Comparison of ENCODE assay signal across 19 cellular contexts in genomic region chr7:38541440-38541839, GRCh38.
DNase-seq lines count a peak whose midpoint lies in the region; ATAC-seq and TF ChIP-seq lines count a peak whose summit lies in the region.
"Had no signal": no experiment of that assay in that cellular context is flagged by ENCODE, and none has a peak within 500 bp of the region (broad histone marks: within the 10 kb centered on the region; RNA-seq: fewer than 3 reads in every experiment).

No MANE protein-coding gene starts in this region.

- H3K4me3 ChIP-seq in MG63 (no peak overlapping the region), BE2C (ENCODE audit: low read depth, low read length) (no peak overlapping the region)
- H3K4me3 ChIP-seq: Peyer's patch had no signal

- CTCF ChIA-PET in activated CD4-positive, alpha-beta memory T cell treated with anti-CD3 and anti-CD28 coated beads for 36 hours (lab: Charles Lee) = interaction anchor here (1.5 kb wide), 1 partner anchor 143 kb away, joined by 3 read pairs; no protein-coding TSS in a partner anchor

- H3K9me3 ChIP-seq in MG63 (no peaks in the 10 kb centered on the region), BE2C (no peaks in the 10 kb centered on the region)
- H3K9me3 ChIP-seq: Peyer's patch had no signal

- no peaks in the 10 kb centered on the region for H3K36me3 ChIP-seq in MG63
- no peaks in the 10 kb centered on the region for H3K36me3 ChIP-seq in BE2C
- H3K36me3 ChIP-seq: Peyer's patch had no signal

- no peaks in the 10 kb centered on the region for H3K27me3 ChIP-seq in MG63
- H3K27me3 ChIP-seq in BE2C = no peaks in the 10 kb centered on the region
- H3K27me3 ChIP-seq: Peyer's patch had no signal

- H3K4me1 Mint-ChIP-seq in activated CD4-positive, alpha-beta memory T cell treated with anti-CD3 and anti-CD28 coated beads for 36 hours (ENCODE audit: low read depth) = peaks cover 6% of the 10 kb centered on the region
- H3K4me1 Mint-ChIP-seq: CD4-positive, CD25-positive, alpha-beta regulatory T cell had no signal

- H3K9me3 Mint-ChIP-seq in activated CD4-positive, alpha-beta memory T cell treated with anti-CD3 and anti-CD28 coated beads for 36 hours = no peaks in the 10 kb centered on the region
- H3K9me3 Mint-ChIP-seq: CD4-positive, CD25-positive, alpha-beta regulatory T cell; H9; T-helper 1 cell treated with Interleukin-12 subunit alpha and Interleukin-12 subunit beta and Interleukin-4 antibody, amounts not matched to agents 30 μg/mL and 1 μg/mL, for 36 hours had no signal

- TF ChIP-seq CTCF in BE2C (IDR thresholded peaks at IDR 0.05; ENCODE audit: low read depth, low read length) = no peak

- H3K4me1 ChIP-seq in BE2C = no peaks in the 10 kb centered on the region
- H3K4me1 ChIP-seq: Peyer's patch had no signal

- no peak overlapping the region for H3K27ac Mint-ChIP-seq in activated CD4-positive, alpha-beta memory T cell treated with anti-CD3 and anti-CD28 coated beads for 36 hours
- H3K27ac Mint-ChIP-seq: H9; T-helper 1 cell treated with Interleukin-12 subunit alpha and Interleukin-12 subunit beta and Interleukin-4 antibody, amounts not matched to agents 30 μg/mL and 1 μg/mL, for 36 hours had no signal

- POLR2A ChIA-PET in activated CD4-positive, alpha-beta memory T cell treated with anti-CD3 and anti-CD28 coated beads for 36 hours (lab: Charles Lee) = no interaction called here

- H3K4me3 Mint-ChIP-seq in activated CD4-positive, alpha-beta memory T cell treated with anti-CD3 and anti-CD28 coated beads for 36 hours = no peak overlapping the region
- H3K4me3 Mint-ChIP-seq: CD4-positive, CD25-positive, alpha-beta regulatory T cell; H9; T-helper 1 cell treated with Interleukin-12 subunit alpha and Interleukin-12 subunit beta and Interleukin-4 antibody, amounts not matched to agents 30 μg/mL and 1 μg/mL, for 36 hours had no signal

- intact Hi-C loops in left colon (cut with DNase I, micrococcal nuclease) = no loop called here
- intact Hi-C loops in activated CD4-positive, alpha-beta memory T cell treated with anti-CD3 and anti-CD28 coated beads for 36 hours (cut with micrococcal nuclease) = no loop called here

- DNase-seq in DMS153 treated with DMSO at 0.1 percent for 48 hours (lab: John Stamatoyannopoulos, UW; ENCODE audit: unreplicated experiment) = peak; percentile 83
- DNase-seq in MG63 = peak; percentile 23
- DNase-seq in NCI-H345 (lab: John Stamatoyannopoulos, UW) = peak; percentile 48
- DNase-seq in left colon = no peak
- no peak for DNase-seq in activated CD4-positive, alpha-beta memory T cell treated with anti-CD3 and anti-CD28 coated beads for 36 hours
- DNase-seq in pons (ENCODE audit: low spot score) = no peak
- DNase-seq in BE2C = no peak
- DNase-seq: AML-193; Calu3; CD4-positive, CD25-positive, alpha-beta regulatory T cell; DND-41; H9; Karpas-422; NCI-H146; NCI-H526 treated with DMSO at 0.1 percent for 48 hours; Peyer's patch; SHP77 treated with DMSO at 0.1 percent for 48 hours had no signal

- no peaks in the 10 kb centered on the region for H3K27me3 Mint-ChIP-seq in activated CD4-positive, alpha-beta memory T cell treated with anti-CD3 and anti-CD28 coated beads for 36 hours

- ATAC-seq in left colon (peak; percentile 76), GM19324 (IDR thresholded peaks at IDR 0.05; ENCODE audit: low FRiP score, unreplicated experiment) (no peak)

- no peaks in the 10 kb centered on the region for H3K36me3 Mint-ChIP-seq in activated CD4-positive, alpha-beta memory T cell treated with anti-CD3 and anti-CD28 coated beads for 36 hours
- H3K36me3 Mint-ChIP-seq: CD4-positive, CD25-positive, alpha-beta regulatory T cell had no signal

Comparison
In these comparisons a context has a peak if more than half of its experiments do, and no peak if none do; other contexts are left out.
1. DNase-seq: peak in DMS153 treated with DMSO at 0.1 percent for 48 hours (single experiment), MG63 (single experiment) and NCI-H345 (single experiment); none in left colon (0 of 2), activated CD4-positive, alpha-beta memory T cell treated with anti-CD3 and anti-CD28 coated beads for 36 hours (single experiment), pons (single experiment) and BE2C (single experiment).